8 cellular contexts compared by ENCODE assay signal in the genomic region with DNA sequence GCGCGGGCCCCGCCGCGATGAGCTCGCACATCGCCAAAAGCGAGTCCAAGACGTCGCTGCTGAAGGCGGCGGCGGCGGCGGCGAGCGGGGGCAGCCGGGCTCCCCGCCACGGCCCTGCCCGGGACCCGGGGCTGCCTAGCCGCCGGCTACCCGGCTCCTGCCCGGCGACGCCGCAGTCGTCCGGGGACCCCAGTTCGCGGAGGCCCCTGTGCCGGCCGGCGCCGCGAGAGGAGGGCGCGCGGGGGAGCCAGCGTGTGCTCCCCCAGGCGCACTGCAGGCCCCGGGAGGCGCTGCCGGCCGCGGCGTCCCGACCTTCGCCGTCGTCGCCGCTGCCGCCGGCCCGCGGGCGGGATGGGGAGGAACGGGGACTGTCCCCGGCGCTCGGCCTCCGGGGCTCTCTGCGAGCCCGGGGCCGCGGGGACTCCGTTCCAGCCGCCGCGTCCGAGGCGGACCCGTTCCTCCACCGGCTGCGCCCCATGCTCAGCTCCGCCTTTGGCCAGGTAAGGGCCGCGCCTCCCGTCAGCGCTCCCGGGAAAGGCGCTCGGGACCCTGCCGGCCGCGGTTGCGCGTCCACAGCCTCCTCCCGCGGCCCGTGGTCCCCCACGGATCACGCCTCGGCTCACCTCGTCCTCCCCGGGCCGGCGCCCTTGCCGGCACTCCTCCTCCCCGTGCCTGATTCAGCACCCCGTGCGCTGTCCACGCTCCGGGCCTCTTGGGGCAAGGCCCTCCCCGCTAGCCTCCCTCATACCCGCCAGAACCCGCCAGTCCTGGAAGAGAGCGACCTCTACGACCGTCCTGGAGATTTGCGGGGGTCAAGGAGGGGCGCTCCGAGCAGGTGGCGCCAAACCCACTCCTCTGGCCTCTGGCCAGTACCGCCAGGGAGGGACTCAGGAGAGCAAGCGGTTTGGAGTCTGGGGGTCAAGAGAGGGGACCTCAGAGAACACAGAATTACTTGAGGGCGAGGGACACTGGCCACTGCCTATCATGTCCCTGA. TPM values are rescaled to one million over a fixed set of nuclear protein-coding genes. Genes with fewer than 3 reads are reported as not detected.
DNase-seq lines count a peak whose midpoint lies in the region; ATAC-seq and TF ChIP-seq lines count a peak whose summit lies in the region.

No MANE protein-coding gene starts in this region.

- POLR2A ChIA-PET in BJ (lab: Charles Lee), result no interaction called here

- no peaks in the 10 kb centered on the region for H3K9me3 ChIP-seq in lung (ENCODE audit: control insufficient read depth in 2 of 2, insufficient read depth in 1 of 2, low read length in 1 of 2)

- peak overlapping the region; percentile 14; the same call in 1 of the 2 replicates for H3K4me3 ChIP-seq in BJ (ENCODE audit: low read depth, low read length)
- peak overlapping the region; percentile 68 for H3K4me3 ChIP-seq in coronary artery
- peak overlapping the region; percentile 12 for H3K4me3 ChIP-seq in lung

- no peaks in the 10 kb centered on the region for H3K9me3 Mint-ChIP-seq in stimulated activated naive CD8-positive, alpha-beta T cell treated with anti-CD3 and anti-CD28 coated beads, Interleukin-15, Interleukin-2, amounts not matched to agents 100 ng/mL and 50 ng/mL, for 24 hours

- H3K36me3 ChIP-seq in BJ (ENCODE audit: control insufficient read depth, insufficient read depth, low read length) (no peaks in the 10 kb centered on the region), lung (ENCODE audit: control insufficient read depth in 2 of 2, insufficient read depth in 2 of 2, low read length in 2 of 2) (no peaks in the 10 kb centered on the region)

- no peak for TF ChIP-seq CTCF in BJ (IDR thresholded peaks at IDR 0.05; ENCODE audit: insufficient read depth, low read depth, low read length)
- TF ChIP-seq CTCF in coronary artery (IDR thresholded peaks at IDR 0.05), result no peak
- TF ChIP-seq CTCF in lung (IDR thresholded peaks at IDR 0.05; ENCODE audit: control extremely low read depth, extremely low read depth), result no peak

- ATAC-seq in GM19395 (IDR thresholded peaks at IDR 0.05; ENCODE audit: unreplicated experiment), result peak; percentile 43
- ATAC-seq in activated CD4-positive, CD25-positive, alpha-beta regulatory T cell treated with anti-CD3 and anti-CD28 coated beads, Interleukin-2, amount 50 U/mL, for 24 hours, result peak; percentile 57 to 72
- ATAC-seq in lung (ENCODE audit: insufficient read depth, low FRiP score), result peak; percentile 60

- DNase-seq in BJ (ENCODE audit: low read depth) (no peak), HuH-7 (ENCODE audit: low spot score) (peak; percentile 73), coronary artery (ENCODE audit: low spot score) (no peak), lung (ENCODE audit: low spot score) (peak; percentile 54), dedifferentiated amniotic fluid mesenchymal stem cell (ENCODE audit: extremely low spot score) (no peak)

- H3K27ac Mint-ChIP-seq in stimulated activated naive CD8-positive, alpha-beta T cell treated with anti-CD3 and anti-CD28 coated beads, Interleukin-15, Interleukin-2, amounts not matched to agents 100 ng/mL and 50 ng/mL, for 24 hours, result no peak overlapping the region

- CTCF ChIA-PET in BJ (lab: Yijun Ruan, JAX), result interaction anchor here (0.6 to 1.8 kb wide), 3 partner anchors 8 to 331 kb away, joined by 3 to 4 read pairs (median 4); no protein-coding TSS in a partner anchor

- H3K36me3 Mint-ChIP-seq in stimulated activated naive CD8-positive, alpha-beta T cell treated with anti-CD3 and anti-CD28 coated beads, Interleukin-15, Interleukin-2, amounts not matched to agents 100 ng/mL and 50 ng/mL, for 24 hours (ENCODE audit: low read depth), result no peaks in the 10 kb centered on the region

- peak overlapping the region; percentile 66 for H3K4me3 Mint-ChIP-seq in stimulated activated naive CD8-positive, alpha-beta T cell treated with anti-CD3 and anti-CD28 coated beads, Interleukin-15, Interleukin-2, amounts not matched to agents 100 ng/mL and 50 ng/mL, for 24 hours

- H3K27me3 ChIP-seq in BJ (ENCODE audit: control insufficient read depth, insufficient read depth, low read length) (peaks cover 35% of the 10 kb centered on the region), lung (ENCODE audit: control insufficient read depth, insufficient read depth) (peaks cover 19% of the 10 kb centered on the region)

- H3K27ac ChIP-seq in coronary artery (no peak overlapping the region), lung (ENCODE audit: low read depth in 1 of 2, low read length in 1 of 2) (no peak overlapping the region)

- peaks cover 0 to 8% of the 10 kb centered on the region in 2 donors for H3K4me1 ChIP-seq in lung (ENCODE audit: control insufficient read depth in 2 of 2, insufficient read depth in 2 of 2, low read length in 2 of 2)

- H3K27me3 Mint-ChIP-seq in stimulated activated naive CD8-positive, alpha-beta T cell treated with anti-CD3 and anti-CD28 coated beads, Interleukin-15, Interleukin-2, amounts not matched to agents 100 ng/mL and 50 ng/mL, for 24 hours, result peaks cover 47% of the 10 kb centered on the region

- 1 to 2% methylated on average over 92 to 120 of the region's 120 CpGs for WGBS in lung, 2 donors

- H3K4me1 Mint-ChIP-seq in stimulated activated naive CD8-positive, alpha-beta T cell treated with anti-CD3 and anti-CD28 coated beads, Interleukin-15, Interleukin-2, amounts not matched to agents 100 ng/mL and 50 ng/mL, for 24 hours (ENCODE audit: low read depth), result peaks cover 7% of the 10 kb centered on the region

RNA-seq across cellular contexts. Expression of gene CABP1, which starts 0.7 kb away (rescaled TPM):
- polyA plus RNA-seq in BJ (2011; rRNA removed) (0.32 TPM in 1 of 2 replicates, not detected in the other), lung (under 1 TPM; 0.13 to 0.37 TPM)
- polyA minus RNA-seq in BJ (2011; rRNA and poly(A)+ RNA removed), result 0.14 TPM in 1 of 2 replicates, not detected in the other
- total RNA-seq in lung, result under 1 TPM; 0.58 to 0.63 TPM

RNA-seq across cellular contexts. Expression of gene MLEC, which starts 45.8 kb away (rescaled TPM):
- 34.3 and 49.4 TPM in 2 replicates for polyA plus RNA-seq in BJ (2011; rRNA removed)
- 28.4 and 37.8 TPM in 2 replicates for polyA minus RNA-seq in BJ (2011; rRNA and poly(A)+ RNA removed)
- total RNA-seq in lung, result 100 to 1,000 TPM in 1 of 2 donors, 10 to 100 TPM in 1; 56.8 to 161 TPM
- 10 to 100 TPM; 34.1 to 50.6 TPM for polyA plus RNA-seq in lung

RNA-seq across cellular contexts. Expression of gene POP5, which starts 59.9 kb away (rescaled TPM):
- polyA plus RNA-seq in BJ (2011; rRNA removed) (46.7 and 48.0 TPM in 2 replicates), lung (10 to 100 TPM; 36.6 to 62.1 TPM)
- polyA minus RNA-seq in BJ (2011; rRNA and poly(A)+ RNA removed), result 10.6 and 11.7 TPM in 2 replicates
- 10 to 100 TPM; 22.1 to 42.0 TPM for total RNA-seq in lung

Comparison
In these comparisons a context has a peak if more than half of its experiments do, and no peak if none do; other contexts are left out.
1. DNase-seq: peak in HuH-7 (single experiment) and lung (single experiment); none in BJ (single experiment), coronary artery (single experiment) and dedifferentiated amniotic fluid mesenchymal stem cell (single experiment).
2. H3K4me3 ChIP-seq: peak in every context shown above with its lines; median percentile 68 in coronary artery; 14 in BJ; 12 in lung.
3. Peak in every context shown above with its lines, with median percentiles within 50 percentile points of each other: ATAC-seq.